In the genomic region with DNA sequence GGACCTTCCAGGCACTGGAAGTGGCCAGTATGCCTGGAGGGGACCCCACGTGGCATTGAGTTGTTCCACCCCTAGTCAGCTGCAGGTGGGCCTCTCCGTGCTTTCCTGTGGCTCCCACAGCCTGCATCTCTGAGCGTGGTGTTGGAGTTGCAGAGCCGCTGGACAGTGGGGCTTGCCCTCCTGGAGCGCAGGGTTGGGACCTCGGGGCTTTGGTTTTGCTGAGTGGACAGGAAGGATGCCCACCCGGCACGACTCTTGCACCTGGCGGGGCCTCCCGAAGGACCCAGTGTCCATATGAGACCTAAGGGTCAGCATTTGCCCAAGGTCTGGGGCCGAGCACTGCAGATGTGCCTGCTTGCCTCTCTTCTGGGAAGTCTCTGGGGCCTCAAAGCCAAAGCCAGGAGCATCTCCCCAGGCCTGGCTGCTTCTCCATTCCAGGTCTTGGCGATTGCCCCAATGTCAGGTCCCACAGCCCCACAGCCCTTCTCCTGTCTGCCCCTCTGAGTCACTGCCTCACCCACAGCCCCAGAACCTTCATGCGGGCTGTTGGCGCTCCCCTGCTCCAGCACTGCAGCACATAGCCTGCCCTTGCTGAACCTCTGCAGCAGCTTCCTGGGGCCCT, we compare ENCODE assay signal across 8 cellular contexts. TPM values are rescaled to one million over a fixed set of nuclear protein-coding genes. Genes with fewer than 3 reads are reported as not detected.
DNase-seq lines count a peak whose midpoint lies in the region; ATAC-seq, FAIRE-seq and TF ChIP-seq lines count a peak whose summit lies in the region.

No MANE protein-coding gene starts in this region.

- H3K9me3 ChIP-seq in PC-9 (ENCODE audit: insufficient read depth, low read depth): no peaks in the 10 kb centered on the region
- no peaks in the 10 kb centered on the region for H3K9me3 ChIP-seq in prostate gland
- no peaks in the 10 kb centered on the region for H3K9me3 ChIP-seq in small intestine (ENCODE audit: control insufficient read depth, low read depth)

- H4K20me1 ChIP-seq in PC-9 (ENCODE audit: insufficient read depth): peaks cover 3% of the 10 kb centered on the region; the same call in 1 of the 2 replicates

- 66% methylated on average over 14 of the region's 14 CpGs for WGBS in prostate gland
- WGBS in small intestine, 3 donors: 59 to 74% (median 68%) methylated on average over 14 of the region's 14 CpGs

- intact Hi-C loops in PC-9 (cut with micrococcal nuclease; ENCODE audit: unreplicated experiment): loop anchor here (2.0 kb wide), 1 partner anchor 175 kb away; the partner anchor contains the start of gene TEDC1
- intact Hi-C loops in prostate gland (cut with DNase I): loop anchor here (5.0 kb wide), 1 partner anchor 166 kb away; no protein-coding TSS in a partner anchor
- intact Hi-C loops in posterior cingulate gyrus (cut with DNase I): no loop called here

- DNase-seq in G401 (ENCODE audit: low spot score) (peak; percentile 10), PC-9 (peak in 1 of 2 experiments; percentile 4), epithelial cell of proximal tubule (ENCODE audit: low read depth) (no peak), prostate gland (ENCODE audit: low spot score) (no peak), small intestine (no peak), posterior cingulate gyrus (no peak)
- DNase-seq in activated CD8-positive, alpha-beta memory T cell treated with anti-CD3 and anti-CD28 coated beads, Interleukin-2, amount 50 U/mL, for 4 hours: no peak

- no peak for FAIRE-seq in small intestine (lab: Jason Lieb, UNC)

- in situ Hi-C loops in G401 (cut with HindIII; ENCODE audit: low sequenced_read_pairs): no loop called here

- POLR2A ChIA-PET in PC-9 (lab: Charles Lee; ENCODE audit: unreplicated experiment): no interaction called here

- H3K27ac ChIP-seq in PC-9: no peak overlapping the region
- H3K27ac ChIP-seq in prostate gland: peak overlapping the region; percentile 54 to 81
- no peak overlapping the region for H3K27ac ChIP-seq in small intestine (ENCODE audit: low read depth in 1 of 2, low read length in 1 of 2)

- BruUV-seq in PC-9 (replicated peaks; lab: Mats Ljungman, UMichigan): no TSS peak

- peaks cover 56% of the 10 kb centered on the region for H3K79me2 ChIP-seq in PC-9 (ENCODE audit: low read depth)

- ATAC-seq in HG03571 (IDR thresholded peaks at IDR 0.05; ENCODE audit: unreplicated experiment): no peak

- peak overlapping the region; percentile 99 for H3K4me2 ChIP-seq in PC-9

- no peak for TF ChIP-seq POLR2A in prostate gland (IDR thresholded peaks at IDR 0.05)

- CTCF ChIA-PET in PC-9 (lab: Charles Lee): interaction anchor here (0.6 kb wide), 1 partner anchor 1676 kb away, joined by 3 read pairs; no protein-coding TSS in a partner anchor

- H3K4me1 ChIP-seq in PC-9 (replicated peaks; ENCODE audit: insufficient read depth): peaks cover 14% of the 10 kb centered on the region
- H3K4me1 ChIP-seq in prostate gland (replicated peaks): peaks cover 7% of the 10 kb centered on the region
- H3K4me1 ChIP-seq in small intestine (ENCODE audit: control insufficient read depth in 2 of 2, insufficient read depth in 1 of 2, low read depth in 1 of 2, low read length in 1 of 2): peaks cover 0 to 4% of the 10 kb centered on the region in 2 donors

- H3F3A ChIP-seq in PC-9 (ENCODE audit: insufficient read depth, low read depth): peaks cover 12% of the 10 kb centered on the region

- no peak overlapping the region; the same call in 1 of the 2 replicates for H2AFZ ChIP-seq in PC-9

- TF ChIP-seq CTCF in PC-9 (conservative IDR thresholded peaks at IDR 0.05) (no peak), epithelial cell of proximal tubule (conservative IDR thresholded peaks at IDR 0.05; ENCODE audit: low read depth, low read length) (no peak), prostate gland (IDR thresholded peaks at IDR 0.05) (no peak)

- H3K27me3 ChIP-seq in PC-9 (ENCODE audit: insufficient read depth, low read depth) (no peaks in the 10 kb centered on the region), prostate gland (replicated peaks; ENCODE audit: insufficient read depth) (no peaks in the 10 kb centered on the region), small intestine (ENCODE audit: control insufficient read depth in 2 of 2, insufficient read depth in 2 of 2, low read length in 2 of 2) (no peaks in the 10 kb centered on the region)

- no peaks in the 10 kb centered on the region for H3K9me2 ChIP-seq in PC-9 (ENCODE audit: insufficient read depth)

- H3K4me3 ChIP-seq in PC-9 (peak overlapping the region; percentile 98), epithelial cell of proximal tubule (ENCODE audit: low read depth, low read length) (peak overlapping the region; percentile 73), prostate gland (peak overlapping the region; percentile 68 to 87), small intestine (ENCODE audit: low read depth in 1 of 2, low read length in 2 of 2) (peak overlapping the region in 1 of 2 donors; percentile 99)

- no peaks in the 10 kb centered on the region for H3K36me3 ChIP-seq in PC-9 (ENCODE audit: low read depth)
- H3K36me3 ChIP-seq in prostate gland: no peaks in the 10 kb centered on the region
- H3K36me3 ChIP-seq in small intestine (ENCODE audit: control insufficient read depth in 2 of 2, insufficient read depth in 2 of 2, low read length in 2 of 2): no peaks in the 10 kb centered on the region

RNA-seq across cellular contexts. Expression of gene PACS2, which starts 1.5 kb away (rescaled TPM):
- total RNA-seq in G401 (2014; rRNA removed; shearing (Covaris generic)): 36.9 and 50.7 TPM in 2 replicates
- total RNA-seq in PC-9 (2021) (43.3 and 52.2 TPM in 2 replicates), epithelial cell of proximal tubule (45.1 and 68.7 TPM in 2 replicates), prostate gland (100 to 1,000 TPM in 1 of 2 donors, 10 to 100 TPM in 1; 48.5 to 124 TPM)
- polyA plus RNA-seq in small intestine: 10 to 100 TPM; 35.4 to 45.6 (median 44.1) TPM

RNA-seq across cellular contexts. Expression of gene BRF1, which starts 15.3 kb away (rescaled TPM):
- total RNA-seq in G401 (2014; rRNA removed; shearing (Covaris generic)): 30.3 and 46.8 TPM in 2 replicates
- total RNA-seq in PC-9 (2021) (24.8 and 31.2 TPM in 2 replicates), epithelial cell of proximal tubule (23.8 and 30.7 TPM in 2 replicates), prostate gland (10 to 100 TPM; 64.9 to 88.9 TPM)
- 10 to 100 TPM; 18.4 to 28.0 (median 20.3) TPM for polyA plus RNA-seq in small intestine

Comparison
In these comparisons a context has a peak if more than half of its experiments do, and no peak if none do; other contexts are left out.
1. H3K27ac ChIP-seq: peak in prostate gland (2 of 2); none in PC-9 (single experiment) and small intestine (0 of 2).